In genomic region chr20:3210346-3210745, GRCh38 we compare ENCODE assay signal across 10 cellular contexts. TPM values are rescaled to one million over a fixed set of nuclear protein-coding genes. Genes with fewer than 3 reads are reported as not detected.
DNase-seq lines count a peak whose midpoint lies in the region; ATAC-seq, FAIRE-seq and TF ChIP-seq lines count a peak whose summit lies in the region.
"Had no signal": no experiment of that assay in that cellular context is flagged by ENCODE, and none has a peak within 500 bp of the region (broad histone marks: within the 10 kb centered on the region; RNA-seq: fewer than 3 reads in every experiment).

No MANE protein-coding gene starts in this region.

- no peaks in the 10 kb centered on the region for H3K4me1 Mint-ChIP-seq in Caco-2 (ENCODE audit: low read depth, unreplicated experiment)

- intact Hi-C loops in Caco-2 (cut with micrococcal nuclease; ENCODE audit: unreplicated experiment) (no loop called here), OCI-LY7 (cut with micrococcal nuclease; ENCODE audit: unreplicated experiment) (no loop called here), endothelial cell of umbilical vein (cut with micrococcal nuclease) (loop anchor here (10.0 kb wide), 1 partner anchor 264 kb away; the partner anchor contains the start of gene ATRN)

- ATAC-seq in GM19455 (IDR thresholded peaks at IDR 0.05; ENCODE audit: unreplicated experiment) (no peak), HG03571 (IDR thresholded peaks at IDR 0.05; ENCODE audit: unreplicated experiment) (no peak), GM18858 (IDR thresholded peaks at IDR 0.05; ENCODE audit: unreplicated experiment) (no peak)

- peak overlapping the region; percentile 92 for H3K4me3 ChIP-seq in Caco-2 (ENCODE audit: low read depth, low read length)
- peak overlapping the region; percentile 85 for H3K4me3 ChIP-seq in OCI-LY7 (ENCODE audit: low read depth, low read length, poor library complexity, severe bottlenecking)
- H3K4me3 ChIP-seq in endothelial cell of umbilical vein (replicated peaks in 1 of 3; ENCODE audit: insufficient read depth in 1 of 3, low read depth in 1 of 3, low read length in 3 of 3): peak overlapping the region; percentile 67 to 75 (median 68)
- H3K4me3 ChIP-seq in neutrophil (ENCODE audit: low read depth in 1 of 2, low read length in 1 of 2): peak overlapping the region; percentile 78 to 93

- H3K36me3 ChIP-seq in Caco-2 (ENCODE audit: control insufficient read depth, insufficient read depth, low read length): no peaks in the 10 kb centered on the region; the same call in 1 of the 2 replicates
- peaks cover 21% of the 10 kb centered on the region for H3K36me3 ChIP-seq in OCI-LY7 (ENCODE audit: insufficient read depth, low read length)
- peaks cover 0 to 6% of the 10 kb centered on the region in 2 experiments for H3K36me3 ChIP-seq in endothelial cell of umbilical vein (ENCODE audit: control insufficient read depth in 2 of 2, extremely low read depth in 1 of 2, insufficient read depth in 2 of 2, low read length in 2 of 2)
- peaks cover 1% of the 10 kb centered on the region for H3K36me3 ChIP-seq in neutrophil

- H3K79me2 ChIP-seq in OCI-LY7 (ENCODE audit: insufficient read depth, low read depth, low read length): peaks cover 23% of the 10 kb centered on the region
- H3K79me2 ChIP-seq in endothelial cell of umbilical vein (ENCODE audit: control insufficient read depth, insufficient read depth, low read length): peaks cover 24% of the 10 kb centered on the region

- peak overlapping the region; percentile 81 for H3K4me3 Mint-ChIP-seq in Caco-2 (ENCODE audit: unreplicated experiment)

- TF ChIP-seq POLR2A in endothelial cell of umbilical vein (IDR thresholded peaks at IDR 0.05; ENCODE audit: low read depth, low read length): no peak

- no peaks in the 10 kb centered on the region for H3K9me3 Mint-ChIP-seq in Caco-2 (ENCODE audit: unreplicated experiment)

- POLR2A ChIA-PET in Caco-2 (lab: Charles Lee): no interaction called here
- POLR2A ChIA-PET in OCI-LY7 (lab: Charles Lee): interaction anchor here (0.6 to 0.8 kb wide), 3 partner anchors 8 to 137 kb away, joined by 3 to 5 read pairs (median 4); no protein-coding TSS in a partner anchor
- POLR2A ChIA-PET in endothelial cell of umbilical vein (lab: Charles Lee): no interaction called here

- no peaks in the 10 kb centered on the region for H3K27me3 Mint-ChIP-seq in Caco-2 (ENCODE audit: insufficient read depth, unreplicated experiment)

- no peaks in the 10 kb centered on the region for H3K9me2 ChIP-seq in OCI-LY7 (ENCODE audit: insufficient read depth, low read length)

- peak; percentile 8 for FAIRE-seq in endothelial cell of umbilical vein (lab: Jason Lieb, UNC)

- peaks cover 12% of the 10 kb centered on the region for H3K4me1 ChIP-seq in Caco-2
- peaks cover 12% of the 10 kb centered on the region for H3K4me1 ChIP-seq in OCI-LY7 (ENCODE audit: insufficient read depth, low read length, poor library complexity, severe bottlenecking)
- H3K4me1 ChIP-seq in endothelial cell of umbilical vein (ENCODE audit: control insufficient read depth, extremely low read depth, insufficient read depth, low read length): peaks cover 14% of the 10 kb centered on the region
- peaks cover 10 to 13% of the 10 kb centered on the region in 2 experiments for H3K4me1 ChIP-seq in neutrophil (ENCODE audit: control insufficient read depth in 1 of 2, insufficient read depth in 1 of 2, low read depth in 1 of 2, low read length in 1 of 2)

- no peaks in the 10 kb centered on the region for H3K9me1 ChIP-seq in endothelial cell of umbilical vein (replicated peaks; ENCODE audit: control insufficient read depth, extremely low read depth, insufficient read depth, low read length)

- no peak overlapping the region for H3K27ac ChIP-seq in OCI-LY7 (ENCODE audit: low read depth, low read length, poor library complexity, severe bottlenecking)
- H3K27ac ChIP-seq in endothelial cell of umbilical vein (ENCODE audit: insufficient read depth, low read depth, low read length): no peak overlapping the region
- H3K27ac ChIP-seq in neutrophil: no peak overlapping the region

- H2AFZ ChIP-seq in OCI-LY7 (ENCODE audit: low read length): no peak overlapping the region
- peak overlapping the region; percentile 87 for H2AFZ ChIP-seq in endothelial cell of umbilical vein (ENCODE audit: low read depth, low read length)

- H3K9ac ChIP-seq in endothelial cell of umbilical vein (replicated peaks; ENCODE audit: extremely low read depth, insufficient read depth, low read length): peak overlapping the region; percentile 70

- H3K4me2 ChIP-seq in OCI-LY7 (ENCODE audit: low read length): peak overlapping the region; percentile 94
- H3K4me2 ChIP-seq in endothelial cell of umbilical vein (ENCODE audit: insufficient read depth, low read length): peak overlapping the region; percentile 89

- H4K20me1 ChIP-seq in OCI-LY7 (ENCODE audit: insufficient read depth, low read length): no peaks in the 10 kb centered on the region
- no peaks in the 10 kb centered on the region for H4K20me1 ChIP-seq in endothelial cell of umbilical vein (replicated peaks; ENCODE audit: control insufficient read depth, extremely low read depth, insufficient read depth, low read length)

- no peaks in the 10 kb centered on the region for H3K9me3 ChIP-seq in Caco-2
- no peaks in the 10 kb centered on the region for H3K9me3 ChIP-seq in OCI-LY7 (ENCODE audit: low read length)
- H3K9me3 ChIP-seq in endothelial cell of umbilical vein (replicated peaks; ENCODE audit: control insufficient read depth, insufficient read depth, low read length): no peaks in the 10 kb centered on the region
- H3K9me3 ChIP-seq in neutrophil: no peaks in the 10 kb centered on the region

- H3K36me3 Mint-ChIP-seq in Caco-2 (ENCODE audit: insufficient read depth, unreplicated experiment): peaks cover 22% of the 10 kb centered on the region

- CTCF ChIA-PET in Caco-2 (lab: Charles Lee) (no interaction called here), OCI-LY7 (lab: Charles Lee; ENCODE audit: unreplicated experiment) (no interaction called here), endothelial cell of umbilical vein (lab: Charles Lee) (interaction anchor here (0.7 to 1.7 kb wide), 6 partner anchors 8 to 436 kb away, joined by 3 to 5 read pairs (median 3); partner anchors contain the start of gene SLC4A11)

- dilution Hi-C loops in endothelial cell of umbilical vein (cut with MboI; ENCODE audit: extremely low pct_ligation_motif_present, low sequenced_read_pairs): no loop called here

- TF ChIP-seq CTCF in Caco-2 (IDR thresholded peaks at IDR 0.05; ENCODE audit: insufficient read depth in 1 of 2, low read depth in 1 of 2, low read length in 1 of 2, severe bottlenecking in 1 of 2, unreplicated experiment in 1 of 2) (no peak), OCI-LY7 (conservative IDR thresholded peaks at IDR 0.05; ENCODE audit: low read length) (no peak), endothelial cell of umbilical vein (IDR thresholded peaks at IDR 0.05; ENCODE audit: extremely low read depth in 1 of 2, insufficient read depth in 1 of 2, low read depth in 1 of 2, low read length in 2 of 2) (no peak), neutrophil (IDR thresholded peaks at IDR 0.05) (no peak)

- peak overlapping the region; percentile 74 for H3K27ac Mint-ChIP-seq in Caco-2 (ENCODE audit: unreplicated experiment)

- H3K27me3 ChIP-seq in Caco-2 (replicated peaks; ENCODE audit: control insufficient read depth, insufficient read depth, low read length) (no peaks in the 10 kb centered on the region), endothelial cell of umbilical vein (ENCODE audit: control insufficient read depth in 2 of 2, insufficient read depth in 2 of 2, low read length in 2 of 2) (no peaks in the 10 kb centered on the region), neutrophil (no peaks in the 10 kb centered on the region)

- BruUV-seq in Caco-2 (replicated peaks; lab: Mats Ljungman, UMichigan) (no TSS peak), OCI-LY7 (replicated peaks; lab: Mats Ljungman, UMichigan) (no TSS peak), endothelial cell of umbilical vein (replicated peaks; lab: Mats Ljungman, UMichigan) (TSS peak; percentile 44)

- DNase-seq in Caco-2 (no peak), OCI-LY7 (ENCODE audit: low spot score) (no peak), endothelial cell of umbilical vein (ENCODE audit: low read depth, low spot score) (no peak), HCEC 1CT (no peak)
- DNase-seq: cortex of kidney, NCI-H524 had no signal

RNA-seq across cellular contexts. Expression of gene ITPA, which starts 1.0 kb away (rescaled TPM):
- total RNA-seq in Caco-2 (2022): 68.4 and 73.8 TPM in 2 replicates
- 58.0 and 66.4 TPM in 2 replicates for total RNA-seq in OCI-LY7 (2014; rRNA removed; shearing (Covaris generic))
- 54.4 and 62.4 TPM in 2 replicates for total RNA-seq in OCI-LY7 (2022)
- total RNA-seq in endothelial cell of umbilical vein: 59.8 and 65.0 TPM in 2 replicates
- polyA plus RNA-seq in endothelial cell of umbilical vein: 43.2 and 50.7 TPM in 2 replicates
- polyA plus RNA-seq in endothelial cell of umbilical vein (2011; cell fraction: cytosol; rRNA removed): 31.2 and 39.2 TPM in 2 replicates
- 40.3 and 41.2 TPM in 2 replicates for polyA plus RNA-seq in endothelial cell of umbilical vein (2011; cell fraction: nucleus; rRNA removed)
- polyA plus RNA-seq in endothelial cell of umbilical vein (2012): 35.4 and 38.2 TPM in 2 replicates
- 7.1 and 9.8 TPM in 2 replicates for polyA minus RNA-seq in endothelial cell of umbilical vein
- 18.7 TPM for polyA minus RNA-seq in endothelial cell of umbilical vein (2011; cell fraction: cytosol; rRNA and poly(A)+ RNA removed)
- 6.5 and 9.9 TPM in 2 replicates for polyA minus RNA-seq in endothelial cell of umbilical vein (2011; cell fraction: nucleus; rRNA and poly(A)+ RNA removed)

RNA-seq across cellular contexts. Expression of gene DDRGK1, which starts 5.9 kb away (rescaled TPM):
- total RNA-seq in Caco-2 (2022): 76.3 and 84.8 TPM in 2 replicates
- total RNA-seq in OCI-LY7 (2014; rRNA removed; shearing (Covaris generic)): 35.5 and 37.7 TPM in 2 replicates
- 52.0 and 55.0 TPM in 2 replicates for total RNA-seq in OCI-LY7 (2022)
- 52.2 and 54.0 TPM in 2 replicates for total RNA-seq in endothelial cell of umbilical vein
- polyA plus RNA-seq in endothelial cell of umbilical vein: 41.7 and 48.5 TPM in 2 replicates
- polyA plus RNA-seq in endothelial cell of umbilical vein (2011; cell fraction: cytosol; rRNA removed): 47.7 and 48.4 TPM in 2 replicates
- polyA plus RNA-seq in endothelial cell of umbilical vein (2011; cell fraction: nucleus; rRNA removed): 39.7 and 60.0 TPM in 2 replicates
- 31.0 and 46.7 TPM in 2 replicates for polyA plus RNA-seq in endothelial cell of umbilical vein (2012)
- polyA minus RNA-seq in endothelial cell of umbilical vein: 30.4 and 30.5 TPM in 2 replicates
- 16.7 TPM for polyA minus RNA-seq in endothelial cell of umbilical vein (2011; cell fraction: cytosol; rRNA and poly(A)+ RNA removed)
- 10.5 and 12.9 TPM in 2 replicates for polyA minus RNA-seq in endothelial cell of umbilical vein (2011; cell fraction: nucleus; rRNA and poly(A)+ RNA removed)

RNA-seq across cellular contexts. Expression of gene SLC4A11, which starts 28.6 kb away (rescaled TPM):
- total RNA-seq in Caco-2 (2022): 8.6 and 9.5 TPM in 2 replicates
- 4.2 and 4.4 TPM in 2 replicates for total RNA-seq in OCI-LY7 (2014; rRNA removed; shearing (Covaris generic))
- total RNA-seq in OCI-LY7 (2022): 26.9 and 27.5 TPM in 2 replicates
- total RNA-seq in endothelial cell of umbilical vein: 10.2 and 15.5 TPM in 2 replicates
- 5.7 and 6.1 TPM in 2 replicates for polyA plus RNA-seq in endothelial cell of umbilical vein
- polyA plus RNA-seq in endothelial cell of umbilical vein (2011; cell fraction: cytosol; rRNA removed): 3.2 and 3.4 TPM in 2 replicates
- 32.5 and 40.0 TPM in 2 replicates for polyA plus RNA-seq in endothelial cell of umbilical vein (2011; cell fraction: nucleus; rRNA removed)
- polyA plus RNA-seq in endothelial cell of umbilical vein (2012): 12.0 and 13.5 TPM in 2 replicates
- polyA minus RNA-seq in endothelial cell of umbilical vein: 3.7 and 5.0 TPM in 2 replicates
- polyA minus RNA-seq in endothelial cell of umbilical vein (2011; cell fraction: cytosol; rRNA and poly(A)+ RNA removed): 1.0 TPM
- 6.8 and 11.8 TPM in 2 replicates for polyA minus RNA-seq in endothelial cell of umbilical vein (2011; cell fraction: nucleus; rRNA and poly(A)+ RNA removed)

RNA-seq across cellular contexts. Expression of gene LZTS3, which starts 37.0 kb away (rescaled TPM):
- total RNA-seq in Caco-2 (2022) (4.3 and 4.5 TPM in 2 replicates), OCI-LY7 (2022) (4.2 and 5.0 TPM in 2 replicates), endothelial cell of umbilical vein (3.6 and 4.5 TPM in 2 replicates)
- 4.5 and 4.7 TPM in 2 replicates for total RNA-seq in OCI-LY7 (2014; rRNA removed; shearing (Covaris generic))
- polyA plus RNA-seq in endothelial cell of umbilical vein: 5.7 and 7.3 TPM in 2 replicates
- polyA plus RNA-seq in endothelial cell of umbilical vein (2011; cell fraction: cytosol; rRNA removed): 3.7 and 5.4 TPM in 2 replicates
- 7.3 and 9.8 TPM in 2 replicates for polyA plus RNA-seq in endothelial cell of umbilical vein (2011; cell fraction: nucleus; rRNA removed)
- polyA plus RNA-seq in endothelial cell of umbilical vein (2012): 2.2 and 3.5 TPM in 2 replicates
- polyA minus RNA-seq in endothelial cell of umbilical vein: 5.6 and 7.0 TPM in 2 replicates
- polyA minus RNA-seq in endothelial cell of umbilical vein (2011; cell fraction: cytosol; rRNA and poly(A)+ RNA removed): 1.1 TPM
- 2.8 and 3.2 TPM in 2 replicates for polyA minus RNA-seq in endothelial cell of umbilical vein (2011; cell fraction: nucleus; rRNA and poly(A)+ RNA removed)

RNA-seq across cellular contexts. Expression of gene FASTKD5, which starts 50.7 kb away (rescaled TPM):
- total RNA-seq in Caco-2 (2022): 24.2 and 27.4 TPM in 2 replicates
- 15.7 and 18.1 TPM in 2 replicates for total RNA-seq in OCI-LY7 (2014; rRNA removed; shearing (Covaris generic))
- total RNA-seq in OCI-LY7 (2022): 15.7 and 15.8 TPM in 2 replicates
- total RNA-seq in endothelial cell of umbilical vein: 15.0 and 15.7 TPM in 2 replicates
- 8.5 and 10.8 TPM in 2 replicates for polyA plus RNA-seq in endothelial cell of umbilical vein
- 12.1 and 13.1 TPM in 2 replicates for polyA plus RNA-seq in endothelial cell of umbilical vein (2011; cell fraction: cytosol; rRNA removed)
- polyA plus RNA-seq in endothelial cell of umbilical vein (2011; cell fraction: nucleus; rRNA removed): 12.3 and 14.8 TPM in 2 replicates
- 16.1 and 17.8 TPM in 2 replicates for polyA plus RNA-seq in endothelial cell of umbilical vein (2012)
- polyA minus RNA-seq in endothelial cell of umbilical vein: 22.6 and 23.8 TPM in 2 replicates
- 13.5 TPM for polyA minus RNA-seq in endothelial cell of umbilical vein (2011; cell fraction: cytosol; rRNA and poly(A)+ RNA removed)
- 16.9 and 21.4 TPM in 2 replicates for polyA minus RNA-seq in endothelial cell of umbilical vein (2011; cell fraction: nucleus; rRNA and poly(A)+ RNA removed)
